In genomic region chr11:17276236-17277023, GRCh38 we compare ENCODE assay signal across 1 cellular context.
TF ChIP-seq lines count a peak whose summit lies in the region.

Gene NUCB2, plus strand, starts transcription at chr11:17276739. Its CDS starts 18,585 bp downstream, at chr11:17295324.

TF ChIP-seq in A549, 52 proteins besides CTCF, POLR2A, EP300 and RAD21 (continued from another document):
- TF ChIP-seq, protein P1, sequence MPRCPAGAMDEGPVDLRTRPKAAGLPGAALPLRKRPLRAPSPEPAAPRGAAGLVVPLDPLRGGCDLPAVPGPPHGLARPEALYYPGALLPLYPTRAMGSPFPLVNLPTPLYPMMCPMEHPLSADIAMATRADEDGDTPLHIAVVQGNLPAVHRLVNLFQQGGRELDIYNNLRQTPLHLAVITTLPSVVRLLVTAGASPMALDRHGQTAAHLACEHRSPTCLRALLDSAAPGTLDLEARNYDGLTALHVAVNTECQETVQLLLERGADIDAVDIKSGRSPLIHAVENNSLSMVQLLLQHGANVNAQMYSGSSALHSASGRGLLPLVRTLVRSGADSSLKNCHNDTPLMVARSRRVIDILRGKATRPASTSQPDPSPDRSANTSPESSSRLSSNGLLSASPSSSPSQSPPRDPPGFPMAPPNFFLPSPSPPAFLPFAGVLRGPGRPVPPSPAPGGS (IDR thresholded peaks at IDR 0.05) = 0 out of 3 replicates have a peak, but pooled peaks have one; percentile 56
- TF ChIP-seq RFX5 (IDR thresholded peaks at IDR 0.05) (0 out of 2 replicates have a peak, but pooled peaks have one; percentile 19), PHF8 (IDR thresholded peaks at IDR 0.05; ENCODE audit: borderline replicate concordance, low read depth) (peak; percentile 74), TFCP2L1 (CRISPR knock-in tag; IDR thresholded peaks at IDR 0.05) (no peak), GATA3 (IDR thresholded peaks at IDR 0.05; ENCODE audit: borderline replicate concordance) (no peak), ZNF302 (CRISPR knock-in tag; IDR thresholded peaks at IDR 0.05) (no peak), SMC3 (IDR thresholded peaks at IDR 0.05) (no peak), MAX (IDR thresholded peaks at IDR 0.05) (peak; percentile 45; the same call in 1 of the 2 replicates), MAFK (IDR thresholded peaks at IDR 0.05; ENCODE audit: partially characterized antibody) (peak; percentile 62)
